ENCODE assay signal across 25 cellular contexts in genomic region chr9:18343799-18344198, GRCh38.
DNase-seq lines count a peak whose midpoint lies in the region; ATAC-seq and TF ChIP-seq lines count a peak whose summit lies in the region.
"Had no signal": no experiment of that assay in that cellular context is flagged by ENCODE, and none has a peak within 500 bp of the region (broad histone marks: within the 10 kb centered on the region; RNA-seq: fewer than 3 reads in every experiment).

No MANE protein-coding gene starts in this region.

- H3K4me3 ChIP-seq in epithelial cell of esophagus (ENCODE audit: low read length), result no peak overlapping the region
- H3K4me3 ChIP-seq: spleen had no signal

- ATAC-seq in left lobe of liver (peak; percentile 84), HG02588 (IDR thresholded peaks at IDR 0.05; ENCODE audit: unreplicated experiment) (no peak)
- ATAC-seq: activated CD4-positive, CD25-positive, alpha-beta regulatory T cell treated with anti-CD3 and anti-CD28 coated beads, Interleukin-2, amount 50 U/mL, for 24 hours; activated CD8-positive, alpha-beta T cell treated with anti-CD3 and anti-CD28 coated beads, Interleukin-2, amount 10 ng/mL, durations not matched to agents 7 days and 5 days; CD8-positive, alpha-beta T cell had no signal

- TF ChIP-seq CTCF in epithelial cell of esophagus (IDR thresholded peaks at IDR 0.05; ENCODE audit: insufficient read depth, low read depth, low read length, missing control alignments), result no peak

- DNase-seq in ELR (ENCODE audit: low read depth) (peak; percentile 26), NCI-H226 (peak; percentile 54), epithelial cell of esophagus (ENCODE audit: low read depth) (peak; percentile 34), left lobe of liver (ENCODE audit: low spot score) (no peak), NCI-H146 treated with DMSO at 0.1 percent for 48 hours (lab: John Stamatoyannopoulos, UW; ENCODE audit: unreplicated experiment) (no peak), CD1c-positive myeloid dendritic cell (ENCODE audit: extremely low spot score) (no peak), NCI-H345 treated with DMSO at 0.1 percent for 48 hours (lab: John Stamatoyannopoulos, UW; ENCODE audit: unreplicated experiment) (no peak)
- DNase-seq: activated CD8-positive, alpha-beta T cell treated with anti-CD3 and anti-CD28 coated beads, Interleukin-2, amount 10 ng/mL, durations not matched to agents 7 days and 5 days; activated naive CD4-positive, alpha-beta T cell treated with Interleukin-2 at 50 U/mL for 16 hours; activated T-cell treated with anti-CD3 and anti-CD28 coated beads, Interleukin-2, amount 50 U/mL, for 24 hours; amygdala; CD8-positive, alpha-beta T cell; central memory CD4-positive, alpha-beta T cell; glutamatergic neuron; naive B cell; NCI-H1694; NCI-H2171; NCI-H526; nucleus accumbens; spleen; stimulated activated CD4-positive, alpha-beta T cell treated with anti-CD3 and anti-CD28 coated beads, Interleukin-4, amount 100 ng/mL, for 24 hours; stimulated activated naive CD4-positive, alpha-beta T cell treated with Interleukin-2 at 50 U/mL for 16 hours; T1000 had no signal

Comparison
In these comparisons a context has a peak if more than half of its experiments do, and no peak if none do; other contexts are left out.
1. DNase-seq: peak in ELR (single experiment), NCI-H226 (single experiment) and epithelial cell of esophagus (single experiment); none in left lobe of liver (single experiment), NCI-H146 treated with DMSO at 0.1 percent for 48 hours (single experiment), CD1c-positive myeloid dendritic cell (single experiment) and NCI-H345 treated with DMSO at 0.1 percent for 48 hours (single experiment).